17 cellular contexts compared by ENCODE assay signal in the genomic region with DNA sequence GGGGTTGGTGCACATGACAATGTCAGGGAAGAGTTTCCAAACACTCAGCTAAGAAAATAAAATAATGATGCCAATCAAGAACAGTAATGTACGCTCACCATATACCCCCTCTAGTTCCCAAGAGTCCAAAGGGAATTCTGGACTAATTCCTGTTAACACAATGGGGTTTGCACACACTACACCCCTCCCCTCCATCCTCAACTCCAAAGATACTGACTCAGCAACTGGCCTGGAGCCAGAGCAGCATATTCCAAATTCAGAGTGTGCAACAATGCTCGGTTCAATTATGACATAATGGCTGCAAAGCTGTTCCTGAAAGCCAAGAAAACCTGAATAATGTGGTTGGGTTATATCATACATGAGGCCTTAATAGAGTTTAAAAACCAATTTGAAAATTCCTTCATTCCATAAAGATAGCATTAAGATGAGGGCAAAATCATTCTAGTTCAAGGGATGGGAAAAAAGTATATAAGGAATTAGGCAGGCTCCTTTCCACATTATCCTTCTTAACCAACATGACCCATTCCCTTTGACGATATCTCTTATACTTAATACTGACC. TPM values are rescaled to one million over a fixed set of nuclear protein-coding genes. Genes with fewer than 3 reads are reported as not detected.
DNase-seq lines count a peak whose midpoint lies in the region; ATAC-seq, FAIRE-seq and TF ChIP-seq lines count a peak whose summit lies in the region.
"Had no signal": no experiment of that assay in that cellular context is flagged by ENCODE, and none has a peak within 500 bp of the region (broad histone marks: within the 10 kb centered on the region; RNA-seq: fewer than 3 reads in every experiment).

No MANE protein-coding gene starts in this region.

- H3K27me3 ChIP-seq in heart right ventricle = no peaks in the 10 kb centered on the region
- no peaks in the 10 kb centered on the region for H3K27me3 ChIP-seq in SK-N-SH (ENCODE audit: insufficient read depth)
- H3K27me3 ChIP-seq in gastroesophageal sphincter = no peaks in the 10 kb centered on the region

- no peaks in the 10 kb centered on the region for H3K79me2 ChIP-seq in SK-N-SH (ENCODE audit: insufficient read depth)
- H3K79me2 ChIP-seq: parathyroid adenoma had no signal

- CTCF ChIA-PET in SK-N-SH (lab: Yijun Ruan, JAX) = no interaction called here

- no peaks in the 10 kb centered on the region for H4K20me1 ChIP-seq in SK-N-SH (ENCODE audit: insufficient read depth)

- H3K27ac ChIP-seq in heart right ventricle (no peak overlapping the region), SK-N-SH (ENCODE audit: low read depth in 2 of 2, low read length in 1 of 2) (no peak overlapping the region), gastroesophageal sphincter (no peak overlapping the region)
- H3K27ac ChIP-seq: KMS-11, parathyroid adenoma, PC-9 had no signal

- peak in 1 of 2 donors; percentile 45 for DNase-seq in heart right ventricle
- no peak for DNase-seq in Right ventricle myocardium inferior (ENCODE audit: missing footprints)
- DNase-seq in SK-N-SH = no peak
- DNase-seq in fibroblast of peridontal ligament (ENCODE audit: extremely low read depth) = peak; percentile 76
- peak; percentile 62 for DNase-seq in urothelium cell line (ENCODE audit: low spot score)
- no peak for DNase-seq in activated naive CD4-positive, alpha-beta T cell (lab: John Stamatoyannopoulos, UW)
- DNase-seq in middle frontal gyrus (ENCODE audit: extremely low spot score, low spot score) = no peak
- DNase-seq: activated CD4-positive, alpha-beta T cell treated with anti-CD3 and anti-CD28 coated beads, Interleukin-2, amount 10 ng/mL, durations not matched to agents 7 days and 5 days; NCI-H2081 treated with DMSO at 0.1 percent for 48 hours; PC-9; stimulated activated CD4-positive, alpha-beta T cell treated with anti-CD3 and anti-CD28 coated beads, Interleukin-4, amount 100 ng/mL, for 1 hour; T-helper 2 cell had no signal

- FAIRE-seq in urothelium cell line (lab: Jason Lieb, UNC) = no peak

- peak in 5 of 8 donors; percentile 25 to 50 (median 34) for ATAC-seq in heart right ventricle
- no peak for ATAC-seq in Right ventricle myocardium inferior
- ATAC-seq in gastroesophageal sphincter = no peak
- ATAC-seq: activated T-helper 17 cell treated with anti-CD3 and anti-CD28 coated beads, Interleukin-2, amount 50 U/mL, for 72 hours; stimulated activated memory B cell treated with anti-CD40 and anti-IgM and Interleukin-4, amounts not matched to agents 10 μg/mL and 1 μg/mL and 100 μg/mL, for 72 hours had no signal

- TF ChIP-seq RAD21 in SK-N-SH (IDR thresholded peaks at IDR 0.05; ENCODE audit: low read length) = no peak

- no peaks in the 10 kb centered on the region for H3K9me2 ChIP-seq in SK-N-SH

- H3K36me3 ChIP-seq in heart right ventricle (peaks cover 0 to 8% (median 0%) of the 10 kb centered on the region in 9 donors), SK-N-SH (replicated peaks in 1 of 2; ENCODE audit: control insufficient read depth in 1 of 2, insufficient read depth in 2 of 2, low read length in 1 of 2) (peaks cover 0 to 4% of the 10 kb centered on the region in 2 experiments), gastroesophageal sphincter (no peaks in the 10 kb centered on the region)

- TF ChIP-seq CTCF in heart right ventricle (IDR thresholded peaks at IDR 0.05) (no peak), SK-N-SH (IDR thresholded peaks at IDR 0.05) (no peak), gastroesophageal sphincter (IDR thresholded peaks at IDR 0.05) (no peak)

- no peak overlapping the region for H2AFZ ChIP-seq in SK-N-SH (ENCODE audit: low read depth)
- H2AFZ ChIP-seq: parathyroid adenoma, PC-9 had no signal

- H3K4me2 ChIP-seq in SK-N-SH = no peak overlapping the region
- H3K4me2 ChIP-seq: KMS-11, PC-9 had no signal

- no peak for TF ChIP-seq POLR2A in gastroesophageal sphincter (IDR thresholded peaks at IDR 0.05)

- H3K9ac ChIP-seq in SK-N-SH = no peak overlapping the region
- H3K9ac ChIP-seq: KMS-11, parathyroid adenoma had no signal

- no peaks in the 10 kb centered on the region for H3F3A ChIP-seq in SK-N-SH (replicated peaks; ENCODE audit: insufficient read depth)

- no peak for TF ChIP-seq EP300 in SK-N-SH (IDR thresholded peaks at IDR 0.05; ENCODE audit: borderline replicate concordance in 1 of 2, low read depth in 1 of 2, low read length in 1 of 2)
- TF ChIP-seq EP300 in gastroesophageal sphincter (IDR thresholded peaks at IDR 0.05) = no peak

- H3K4me1 ChIP-seq in heart right ventricle (peaks cover 0 to 44% (median 16%) of the 10 kb centered on the region in 9 donors), SK-N-SH (ENCODE audit: control insufficient read depth in 1 of 2, insufficient read depth in 2 of 2, low read depth in 1 of 2, low read length in 1 of 2) (peaks cover 0 to 3% of the 10 kb centered on the region in 2 experiments; a peak in 2 of 4 replicates), gastroesophageal sphincter (peaks cover 0 to 8% (median 0%) of the 10 kb centered on the region in 3 donors)
- H3K4me1 ChIP-seq: parathyroid adenoma had no signal

- POLR2A ChIA-PET in SK-N-SH (lab: Yijun Ruan, JAX) = no interaction called here

- no peak overlapping the region for H3K4me3 ChIP-seq in heart right ventricle
- H3K4me3 ChIP-seq in SK-N-SH (ENCODE audit: low read depth in 2 of 2, low read length in 1 of 2) = no peak overlapping the region
- H3K4me3 ChIP-seq in gastroesophageal sphincter = no peak overlapping the region
- H3K4me3 ChIP-seq: PC-9 had no signal

- no peaks in the 10 kb centered on the region for H3K9me3 ChIP-seq in heart right ventricle
- H3K9me3 ChIP-seq in SK-N-SH = no peaks in the 10 kb centered on the region
- no peaks in the 10 kb centered on the region for H3K9me3 ChIP-seq in gastroesophageal sphincter

- WGBS in heart right ventricle, 2 donors = 57 to 58% methylated on average over 3 of the region's 3 CpGs
- WGBS in SK-N-SH (ENCODE audit: low lambda C conversion rate) = 66% methylated on average over 3 of the region's 3 CpGs
- WGBS in gastroesophageal sphincter (ENCODE audit: low coverage in 1 of 2), 2 donors = 57 to 64% methylated on average over 3 of the region's 3 CpGs

- intact Hi-C loops in heart right ventricle (cut with DNase I) = no loop called here
- intact Hi-C loops in Right ventricle myocardium inferior (cut with DNase I) = no loop called here

TF ChIP-seq in SK-N-SH, 30 proteins besides CTCF, POLR2A, EP300 and RAD21 (continues in another document):
- TF ChIP-seq MXI1 (IDR thresholded peaks at IDR 0.05; ENCODE audit: low read depth, low read length) (no peak), SIN3A (IDR thresholded peaks at IDR 0.05; ENCODE audit: borderline replicate concordance, low read depth, low read length) (no peak), MEF2A (IDR thresholded peaks at IDR 0.05; ENCODE audit: borderline replicate concordance, low read depth) (no peak), REST (IDR thresholded peaks at IDR 0.05; ENCODE audit: low read depth, low read length) (no peak), NRF1 (IDR thresholded peaks at IDR 0.05; ENCODE audit: low read depth, low read length) (no peak), TEAD4 (IDR thresholded peaks at IDR 0.05; ENCODE audit: borderline replicate concordance, insufficient read depth) (no peak), TCF12 (IDR thresholded peaks at IDR 0.05) (peak; percentile 21; the same call in 1 of the 2 replicates), RFX5 (IDR thresholded peaks at IDR 0.05; ENCODE audit: low read length) (no peak)
- TF ChIP-seq, protein P1, sequence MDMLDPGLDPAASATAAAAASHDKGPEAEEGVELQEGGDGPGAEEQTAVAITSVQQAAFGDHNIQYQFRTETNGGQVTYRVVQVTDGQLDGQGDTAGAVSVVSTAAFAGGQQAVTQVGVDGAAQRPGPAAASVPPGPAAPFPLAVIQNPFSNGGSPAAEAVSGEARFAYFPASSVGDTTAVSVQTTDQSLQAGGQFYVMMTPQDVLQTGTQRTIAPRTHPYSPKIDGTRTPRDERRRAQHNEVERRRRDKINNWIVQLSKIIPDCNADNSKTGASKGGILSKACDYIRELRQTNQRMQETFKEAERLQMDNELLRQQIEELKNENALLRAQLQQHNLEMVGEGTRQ (IDR thresholded peaks at IDR 0.05; ENCODE audit: borderline replicate concordance, low read depth, low read length) = no peak

RNA-seq across cellular contexts. Expression of gene C5orf63, which starts 4.5 kb away (rescaled TPM):
- total RNA-seq in heart right ventricle (10 to 100 TPM in 9 of 10 donors, 1 to 10 TPM in 1; 9.7 to 18.3 (median 12.9) TPM), Right ventricle myocardium inferior (11.4 TPM), gastroesophageal sphincter (1 to 10 TPM in 2 of 4 donors, under 1 TPM in 2; 0.59 to 4.2 (median 2.1) TPM)
- polyA plus RNA-seq in heart right ventricle (1 to 10 TPM; 5.4 to 6.9 TPM), SK-N-SH (2012; rRNA removed) (3.6 and 4.9 TPM in 2 replicates)
- 3.5 and 4.5 TPM in 2 replicates for polyA plus RNA-seq in SK-N-SH (2012; cell fraction: cytosol; rRNA removed)
- 3.8 and 8.7 TPM in 2 replicates for polyA plus RNA-seq in SK-N-SH (2012; cell fraction: nucleus; rRNA removed)

RNA-seq across cellular contexts. Expression of gene MARCHF3, which starts 38.5 kb away (rescaled TPM):
- total RNA-seq in heart right ventricle (10 to 100 TPM; 16.8 to 57.4 (median 45.9) TPM), Right ventricle myocardium inferior (30.1 TPM), gastroesophageal sphincter (10 to 100 TPM in 1 of 4 donors, 1 to 10 TPM in 3; 1.5 to 12.8 (median 6.0) TPM)
- polyA plus RNA-seq in heart right ventricle (10 to 100 TPM in 1 of 2 donors, 1 to 10 TPM in 1; 4.8 to 76.2 TPM), SK-N-SH (2012; rRNA removed) (21.5 and 32.4 TPM in 2 replicates)
- polyA plus RNA-seq in SK-N-SH (2012; cell fraction: cytosol; rRNA removed) = 22.5 and 25.9 TPM in 2 replicates
- polyA plus RNA-seq in SK-N-SH (2012; cell fraction: nucleus; rRNA removed) = 10.0 and 18.4 TPM in 2 replicates

Comparison
In these comparisons a context has a peak if more than half of its experiments do, and no peak if none do; other contexts are left out.
1. ATAC-seq: peak in heart right ventricle (5 of 8); none in Right ventricle myocardium inferior (single experiment) and gastroesophageal sphincter (single experiment).
2. DNase-seq: peak in fibroblast of peridontal ligament (single experiment) and urothelium cell line (single experiment); none in Right ventricle myocardium inferior (single experiment), SK-N-SH (single experiment), activated naive CD4-positive, alpha-beta T cell (0 of 4) and middle frontal gyrus (single experiment).